In genomic region chr16:23624092-23624491, GRCh38 we compare ENCODE assay signal across 9 cellular contexts.
"Had no signal": no experiment of that assay in that cellular context is flagged by ENCODE, and none has a peak within 500 bp of the region (broad histone marks: within the 10 kb centered on the region; RNA-seq: fewer than 3 reads in every experiment).

No MANE protein-coding gene starts in this region.

- H2AFZ ChIP-seq: GM23338 had no signal

- H3K9me3 Mint-ChIP-seq: GM23338, H9 had no signal

- H3K27ac Mint-ChIP-seq: GM23338 had no signal

- H3K4me3 ChIP-seq: GM23338 had no signal

- H3K4me3 Mint-ChIP-seq: GM23338, H9 had no signal

- DNase-seq: H9, HCEC 1CT, IMR-90, KBM-7 had no signal

- H3K4me2 ChIP-seq: GM23338, KMS-11 had no signal

- H3K27ac ChIP-seq: HL-60, KMS-11 had no signal

- H3K4me1 Mint-ChIP-seq: GM23338, H9 had no signal

- H3K9ac ChIP-seq: KMS-11 had no signal

- ATAC-seq: GM23338 had no signal

- FAIRE-seq: H1, H54 had no signal
